ENCODE assay signal across 35 cellular contexts in genomic region chr7:101068401-101068800, GRCh38. TPM values are rescaled to one million over a fixed set of nuclear protein-coding genes. Genes with fewer than 3 reads are reported as not detected.
"Had no signal": no experiment of that assay in that cellular context is flagged by ENCODE, and none has a peak within 500 bp of the region (broad histone marks: within the 10 kb centered on the region; RNA-seq: fewer than 3 reads in every experiment).

No MANE protein-coding gene starts in this region.

- H3K9ac ChIP-seq: parathyroid adenoma had no signal

- H3K36me3 ChIP-seq: left lung, tibial nerve, uterus had no signal

- H3K36me3 Mint-ChIP-seq: immature natural killer cell; mesothelial cell of epicardium; naive B cell; natural killer cell; stimulated activated memory B cell treated with anti-CD40 and anti-IgM and Interleukin-4, amounts not matched to agents 10 μg/mL and 1 μg/mL and 100 μg/mL, for 72 hours; type B pancreatic cell had no signal

- H3K4me1 Mint-ChIP-seq: immature natural killer cell; naive B cell; natural killer cell; stimulated activated memory B cell treated with anti-CD40 and anti-IgM and Interleukin-4, amounts not matched to agents 10 μg/mL and 1 μg/mL and 100 μg/mL, for 72 hours; stimulated activated naive CD8-positive, alpha-beta T cell treated with anti-CD3 and anti-CD28 coated beads, Interleukin-15, amount 100 ng/mL, for 72 hours had no signal

- H3K4me3 ChIP-seq: left lung, lung, tibial nerve, uterus had no signal

- ATAC-seq: left colon; left lung; natural killer cell; right cardiac atrium; sciatic nerve; stimulated activated memory B cell treated with anti-CD40 and anti-IgM and Interleukin-4, amounts not matched to agents 10 μg/mL and 1 μg/mL and 100 μg/mL, for 72 hours; stimulated activated naive CD8-positive, alpha-beta T cell treated with anti-CD3 and anti-CD28 coated beads, Interleukin-15, amount 100 ng/mL, for 72 hours had no signal

- H3K27ac ChIP-seq: left lung, parathyroid adenoma, tibial nerve, uterus had no signal

- H3K9me3 ChIP-seq: left lung, tibial nerve, uterus had no signal

- DNase-seq: head of caudate nucleus; hippocampal formation; immature natural killer cell; left colon; left lung; mesendoderm; naive B cell; natural killer cell; nucleus accumbens; right cardiac atrium; small intestine; stimulated activated CD4-positive, alpha-beta T cell treated with anti-CD3 and anti-CD28 coated beads, Interleukin-1b, Interleukin-23, amount 100 ng/mL, for 48 hours; stimulated activated CD4-positive, alpha-beta T cell treated with anti-CD3 and anti-CD28 coated beads, Interleukin-2, amount 100 ng/mL, for 48 hours; stimulated activated CD4-positive, alpha-beta T cell treated with anti-CD3 and anti-CD28 coated beads, Interleukin-4, amount 100 ng/mL, for 4 hours; stimulated activated CD8-positive, alpha-beta memory T cell treated with anti-CD3 and anti-CD28 coated beads, Interleukin-4, amount 100 ng/mL, for 48 hours; stimulated activated naive CD4-positive, alpha-beta T cell treated with Interleukin-2 at 50 U/mL for 16 hours; stimulated activated naive CD8-positive, alpha-beta T cell treated with anti-CD3 and anti-CD28 coated beads, Interleukin-15, amount 100 ng/mL, for 72 hours; substantia nigra; uterus had no signal

- H2AFZ ChIP-seq: parathyroid adenoma had no signal

- H3K4me1 ChIP-seq: left lung, parathyroid adenoma, tibial nerve, uterus had no signal

- H3K9me3 Mint-ChIP-seq: immature natural killer cell; mesothelial cell of epicardium; natural killer cell; stimulated activated memory B cell treated with anti-CD40 and anti-IgM and Interleukin-4, amounts not matched to agents 10 μg/mL and 1 μg/mL and 100 μg/mL, for 72 hours; stimulated activated naive CD8-positive, alpha-beta T cell treated with anti-CD3 and anti-CD28 coated beads, Interleukin-15, amount 100 ng/mL, for 72 hours; type B pancreatic cell had no signal

- H3K27ac Mint-ChIP-seq: immature natural killer cell; mesothelial cell of epicardium; naive B cell; natural killer cell; progenitor cell of endocrine pancreas; stimulated activated memory B cell treated with anti-CD40 and anti-IgM and Interleukin-4, amounts not matched to agents 10 μg/mL and 1 μg/mL and 100 μg/mL, for 72 hours; stimulated activated naive CD8-positive, alpha-beta T cell treated with anti-CD3 and anti-CD28 coated beads, Interleukin-15, amount 100 ng/mL, for 72 hours; type B pancreatic cell had no signal

- H3K79me2 ChIP-seq: parathyroid adenoma had no signal

- H3K4me3 Mint-ChIP-seq: immature natural killer cell; mesothelial cell of epicardium; naive B cell; natural killer cell; stimulated activated memory B cell treated with anti-CD40 and anti-IgM and Interleukin-4, amounts not matched to agents 10 μg/mL and 1 μg/mL and 100 μg/mL, for 72 hours; stimulated activated naive CD8-positive, alpha-beta T cell treated with anti-CD3 and anti-CD28 coated beads, Interleukin-15, amount 100 ng/mL, for 72 hours; type B pancreatic cell had no signal

- H3K27me3 ChIP-seq: uterus had no signal

RNA-seq across cellular contexts. Expression of gene MUC17, which starts 48.5 kb away (rescaled TPM):
- total RNA-seq: kidney, liver, lung, mesothelial cell of epicardium, natural killer cell, osteocyte, progenitor cell of endocrine pancreas, pulmonary artery endothelial cell, renal cortical epithelial cell, right cardiac atrium, sciatic nerve, temporal lobe, tibial nerve, ureter had no signal
- polyA plus RNA-seq: immature natural killer cell, liver, lung, neural cell, right cardiac atrium had no signal
